Comparison of ENCODE assay signal across 13 cellular contexts in the genomic region with DNA sequence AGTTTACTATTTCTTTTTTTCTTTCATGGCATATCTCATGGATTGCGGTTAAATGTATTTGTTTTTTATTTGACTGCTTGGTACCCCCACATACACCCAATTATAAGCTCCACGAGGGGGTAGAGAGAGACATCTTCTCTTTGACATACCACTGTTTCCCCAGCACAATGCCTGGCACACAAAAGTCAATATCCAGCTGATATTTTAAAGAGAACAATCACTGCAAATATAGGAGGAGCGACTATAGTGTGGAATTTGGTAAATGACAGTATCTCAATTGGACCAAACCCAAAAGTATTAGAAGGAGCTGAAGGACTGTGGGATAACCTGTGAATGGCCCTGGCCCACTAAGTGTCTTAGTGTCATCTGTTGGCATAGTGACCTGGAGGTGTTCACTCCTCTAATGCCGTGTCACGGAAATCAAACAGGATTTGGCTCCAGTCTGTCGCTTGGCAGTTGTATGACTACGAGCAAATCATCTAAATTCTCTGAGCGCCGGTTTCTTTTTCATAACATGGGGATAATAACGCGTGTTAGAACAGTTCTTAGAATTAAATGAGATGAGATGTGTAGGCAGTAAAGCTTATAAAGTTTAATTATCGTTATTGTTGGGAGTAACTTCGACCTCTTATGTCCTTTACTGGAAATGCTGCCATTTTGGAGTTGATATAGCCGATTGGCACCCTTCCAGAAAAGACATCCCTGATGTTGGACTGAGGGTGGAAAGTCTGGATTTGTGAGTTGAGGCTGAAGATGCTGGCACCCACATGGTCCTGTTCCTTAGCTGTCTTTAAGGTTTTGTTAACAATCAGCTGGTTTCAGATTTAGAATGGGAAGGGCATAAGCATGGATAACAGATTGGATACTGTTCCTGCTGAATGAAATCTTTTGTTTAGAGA.
A peak's percentile ranks its signal among the peaks of the same experiment; 100 is the strongest.
DNase-seq lines count a peak whose midpoint lies in the region; ATAC-seq and TF ChIP-seq lines count a peak whose summit lies in the region.
"Had no signal": no experiment of that assay in that cellular context is flagged by ENCODE, and none has a peak within 500 bp of the region (broad histone marks: within the 10 kb centered on the region; RNA-seq: fewer than 3 reads in every experiment).

No MANE protein-coding gene starts in this region.

- no peaks in the 10 kb centered on the region for H3K27me3 ChIP-seq in HUES48 (ENCODE audit: control insufficient read depth, insufficient read depth, low read length)
- no peaks in the 10 kb centered on the region for H3K27me3 ChIP-seq in right lobe of liver
- H3K27me3 ChIP-seq: gastroesophageal sphincter, ovary had no signal

- ATAC-seq in right lobe of liver (peak in 2 of 4 donors; percentile 6 to 33), HG03520 (IDR thresholded peaks at IDR 0.05; ENCODE audit: unreplicated experiment) (no peak), HG03280 (IDR thresholded peaks at IDR 0.05; ENCODE audit: unreplicated experiment) (no peak)
- ATAC-seq: gastroesophageal sphincter had no signal

- no peak for TF ChIP-seq POLR2A in right lobe of liver (IDR thresholded peaks at IDR 0.05)

- intact Hi-C loops in right lobe of liver (cut with DNase I) = no loop called here

- WGBS in right lobe of liver (ENCODE audit: insufficient coverage, low coverage, low lambda C conversion rate, missing lambda C conversion rate) = 63% methylated on average over 14 of the region's 14 CpGs

- no peak for TF ChIP-seq CTCF in right lobe of liver (IDR thresholded peaks at IDR 0.05)

- H3K4me1 ChIP-seq in HUES48 (ENCODE audit: control insufficient read depth, insufficient read depth, low read length) = peaks cover 50% of the 10 kb centered on the region
- peaks cover 0 to 45% (median 19%) of the 10 kb centered on the region in 4 donors for H3K4me1 ChIP-seq in right lobe of liver

- H3K9me3 ChIP-seq in HUES48 (ENCODE audit: control insufficient read depth, insufficient read depth, low read length) (no peaks in the 10 kb centered on the region), right lobe of liver (no peaks in the 10 kb centered on the region)
- H3K9me3 ChIP-seq: gastroesophageal sphincter, ovary had no signal

- peak overlapping the region; percentile 60 for H3K27ac ChIP-seq in HUES48 (ENCODE audit: low read depth, low read length)
- H3K27ac ChIP-seq in right lobe of liver = peak overlapping the region in 2 of 3 donors; percentile 1 to 4
- H3K27ac ChIP-seq: gastroesophageal sphincter, ovary had no signal

- H3K9ac ChIP-seq in HUES48 (ENCODE audit: low read depth, low read length) = no peak overlapping the region

- peak; percentile 33 to 86 for DNase-seq in NCI-H446 (lab: John Stamatoyannopoulos, UW)
- DNase-seq in dermis blood vessel endothelial cell = peak; percentile 43
- no peak for DNase-seq in right lobe of liver
- DNase-seq in GDM1 (lab: John Stamatoyannopoulos, UW) = no peak
- no peak for DNase-seq in NCI-H187 (lab: John Stamatoyannopoulos, UW)
- DNase-seq: effector memory CD4-positive, alpha-beta T cell; Kasumi-1; NCI-H1930; ovary had no signal

- H3K36me3 ChIP-seq in HUES48 (ENCODE audit: control insufficient read depth, insufficient read depth, low read length) (no peaks in the 10 kb centered on the region; the same call in 1 of the 2 replicates), right lobe of liver (no peaks in the 10 kb centered on the region)
- H3K36me3 ChIP-seq: gastroesophageal sphincter, ovary had no signal

- H3K4me3 ChIP-seq in HUES48 (ENCODE audit: low read depth, low read length) (no peak overlapping the region), right lobe of liver (no peak overlapping the region)
- H3K4me3 ChIP-seq: gastroesophageal sphincter, ovary had no signal

Comparison
In these comparisons a context has a peak if more than half of its experiments do, and no peak if none do; other contexts are left out.
1. DNase-seq: peak in NCI-H446 (2 of 2) and dermis blood vessel endothelial cell (single experiment); none in right lobe of liver (0 of 3), GDM1 (single experiment) and NCI-H187 (0 of 2).